ENCODE assay signal across 24 cellular contexts in genomic region chr5:5341531-5342292, GRCh38.
DNase-seq lines count a peak whose midpoint lies in the region; ATAC-seq, FAIRE-seq and TF ChIP-seq lines count a peak whose summit lies in the region.
"Had no signal": no experiment of that assay in that cellular context is flagged by ENCODE, and none has a peak within 500 bp of the region (broad histone marks: within the 10 kb centered on the region; RNA-seq: fewer than 3 reads in every experiment).

No MANE protein-coding gene starts in this region.

- no peak overlapping the region for H2AK5ac ChIP-seq in H9 (ENCODE audit: insufficient read length, low read length)

- H3K4me3 Mint-ChIP-seq in H9 (no peak overlapping the region), astrocyte (ENCODE audit: unreplicated experiment) (no peak overlapping the region), glutamatergic neuron (ENCODE audit: unreplicated experiment) (peak overlapping the region; percentile 79)
- no peak overlapping the region for H3K4me3 Mint-ChIP-seq in activated T-cell treated with anti-CD3 and anti-CD28 coated beads, Interleukin-2, amount 50 U/mL, for 72 hours
- H3K4me3 Mint-ChIP-seq: activated naive CD8-positive, alpha-beta T cell treated with anti-CD3 and anti-CD28 coated beads, Interleukin-2, amount 10 ng/mL, durations not matched to agents 7 days and 5 days; memory B cell; neural crest cell had no signal

- H4K20me1 ChIP-seq in H9 (ENCODE audit: control insufficient read depth, insufficient read depth, insufficient read length) (no peaks in the 10 kb centered on the region), astrocyte (ENCODE audit: insufficient read depth, low read length) (no peaks in the 10 kb centered on the region)
- H4K20me1 ChIP-seq: BLaER1 treated with 17β-estradiol and CSF1 and Interleukin-3, amounts not matched to agents 10 nM and 100 nM had no signal

- no peak overlapping the region; the same call in 1 of the 2 replicates for H3K14ac ChIP-seq in H9 (ENCODE audit: insufficient read depth, low read length)

- H3K27ac Mint-ChIP-seq in H9 (peak overlapping the region in 2 of 3 experiments; percentile 36 to 66; a peak in 2 of 7 replicates), astrocyte (ENCODE audit: unreplicated experiment) (peak overlapping the region; percentile 29), glutamatergic neuron (ENCODE audit: unreplicated experiment) (peak overlapping the region; percentile 89)
- no peak overlapping the region for H3K27ac Mint-ChIP-seq in activated T-cell treated with anti-CD3 and anti-CD28 coated beads, Interleukin-2, amount 50 U/mL, for 72 hours
- H3K27ac Mint-ChIP-seq: activated naive CD8-positive, alpha-beta T cell treated with anti-CD3 and anti-CD28 coated beads, Interleukin-2, amount 10 ng/mL, durations not matched to agents 7 days and 5 days; memory B cell had no signal

- H3K4me3 ChIP-seq in astrocyte (ENCODE audit: insufficient read depth, low read depth, low read length) (no peak overlapping the region), tibial artery (no peak overlapping the region)
- H3K4me3 ChIP-seq: BLaER1 treated with 17β-estradiol and CSF1 and Interleukin-3, amounts not matched to agents 10 nM and 100 nM; right atrium auricular region had no signal

- H4K91ac ChIP-seq in H9 (ENCODE audit: insufficient read length, low read depth, low read length) = no peak overlapping the region

- H3K9ac ChIP-seq in H9 (ENCODE audit: extremely low read depth, insufficient read length, low read length) = no peak overlapping the region
- no peak overlapping the region for H3K9ac ChIP-seq in astrocyte (ENCODE audit: low read length)
- H3K9ac ChIP-seq: BLaER1 treated with 17β-estradiol and CSF1 and Interleukin-3, amounts not matched to agents 10 nM and 100 nM had no signal

- no peak for ATAC-seq in GM21526 (IDR thresholded peaks at IDR 0.05; ENCODE audit: low FRiP score, unreplicated experiment)
- ATAC-seq in activated T-cell treated with anti-CD3 and anti-CD28 coated beads, Interleukin-2, amount 50 U/mL, for 72 hours (replicated peaks in 1 of 2) = no peak
- ATAC-seq: SK-N-SH treated with all-trans-retinoic acid at 6 μM for 48 hours had no signal

- no peak overlapping the region for H4K8ac ChIP-seq in H9 (replicated peaks; ENCODE audit: insufficient read length, low read depth, low read length)

- TF ChIP-seq CTCF in H9 (conservative IDR thresholded peaks at IDR 0.05) (no peak), astrocyte (IDR thresholded peaks at IDR 0.05; ENCODE audit: insufficient read depth, low read depth, low read length) (no peak), glutamatergic neuron (IDR thresholded peaks at IDR 0.05; ENCODE audit: partially characterized antibody, unreplicated experiment) (no peak), tibial artery (IDR thresholded peaks at IDR 0.05) (no peak)

- H3K23ac ChIP-seq in H9 (ENCODE audit: insufficient read length, low read depth, low read length) = no peak overlapping the region

- no peak overlapping the region for H2BK20ac ChIP-seq in H9 (ENCODE audit: low read depth, low read length, poor library complexity, severe bottlenecking)

- intact Hi-C loops in tibial artery (cut with DNase I; ENCODE audit: low total_unique reads) = no loop called here

- no peaks in the 10 kb centered on the region for H3K79me1 ChIP-seq in H9 (ENCODE audit: insufficient read depth, low read depth, low read length, poor library complexity, severe bottlenecking)

- no peak overlapping the region for H3K27ac ChIP-seq in H9 (ENCODE audit: insufficient read length, low read depth, low read length)
- H3K27ac ChIP-seq in astrocyte (ENCODE audit: low read depth, low read length) = peak overlapping the region; percentile 91
- peak overlapping the region; percentile 49 to 85 for H3K27ac ChIP-seq in tibial artery
- H3K27ac ChIP-seq: BLaER1 treated with 17β-estradiol and CSF1 and Interleukin-3, amounts not matched to agents 10 nM and 100 nM had no signal

- H3K4me1 ChIP-seq in H9 (ENCODE audit: insufficient read depth, low read length) = peaks cover 8% of the 10 kb centered on the region; the same call in 1 of the 2 replicates
- peaks cover 44% of the 10 kb centered on the region for H3K4me1 ChIP-seq in astrocyte (ENCODE audit: insufficient read depth, low read length)
- peaks cover 3 to 23% (median 12%) of the 10 kb centered on the region in 4 donors for H3K4me1 ChIP-seq in tibial artery

- H3K79me2 ChIP-seq in H9 (ENCODE audit: insufficient read depth, low read length) = no peaks in the 10 kb centered on the region
- H3K79me2 ChIP-seq in astrocyte (ENCODE audit: insufficient read depth, low read length) = no peaks in the 10 kb centered on the region

- H3K9me3 ChIP-seq in H9 (ENCODE audit: control insufficient read depth, low read depth, low read length) (no peaks in the 10 kb centered on the region), astrocyte (ENCODE audit: insufficient read depth, low read depth, low read length) (no peaks in the 10 kb centered on the region), tibial artery (no peaks in the 10 kb centered on the region)
- H3K9me3 ChIP-seq: right atrium auricular region had no signal

- no peak for DNase-seq in H9
- peak; percentile 58 for DNase-seq in astrocyte (ENCODE audit: low read depth)
- no peak for DNase-seq in glutamatergic neuron
- no peak for DNase-seq in tibial artery
- DNase-seq in DMS114 treated with DMSO at 0.1 percent for 48 hours (lab: John Stamatoyannopoulos, UW; ENCODE audit: unreplicated experiment) = no peak
- no peak for DNase-seq in activated T-cell treated with anti-CD3 and anti-CD28 coated beads, Interleukin-2, amount 50 U/mL, for 72 hours
- DNase-seq: activated naive CD8-positive, alpha-beta T cell treated with anti-CD3 and anti-CD28 coated beads, Interleukin-2, amount 10 ng/mL, durations not matched to agents 7 days and 5 days; activated T-cell treated with anti-CD3 and anti-CD28 coated beads, Interleukin-2, amount 50 U/mL, for 48 hours; central memory CD4-positive, alpha-beta T cell; NCI-H1092; NCI-H2107; NCI-H69; OCI-M1; stimulated activated CD4-positive, alpha-beta T cell treated with anti-CD3 and anti-CD28 coated beads, Interleukin-2, amount 100 ng/mL, for 24 hours had no signal

- no peaks in the 10 kb centered on the region; a peak in 1 of 5 replicates for H3K9me3 Mint-ChIP-seq in H9
- H3K9me3 Mint-ChIP-seq in astrocyte (ENCODE audit: unreplicated experiment) = peaks cover 1% of the 10 kb centered on the region
- peaks cover 17% of the 10 kb centered on the region for H3K9me3 Mint-ChIP-seq in glutamatergic neuron (ENCODE audit: unreplicated experiment)
- peaks cover 0 to 3% of the 10 kb centered on the region in 2 donors for H3K9me3 Mint-ChIP-seq in activated T-cell treated with anti-CD3 and anti-CD28 coated beads, Interleukin-2, amount 50 U/mL, for 72 hours
- H3K9me3 Mint-ChIP-seq: activated naive CD8-positive, alpha-beta T cell treated with anti-CD3 and anti-CD28 coated beads, Interleukin-2, amount 10 ng/mL, durations not matched to agents 7 days and 5 days; memory B cell; neural crest cell had no signal

- H3K56ac ChIP-seq in H9 (ENCODE audit: insufficient read length, low read depth, low read length) = no peak overlapping the region

- FAIRE-seq in astrocyte (lab: Jason Lieb, UNC) = no peak
- FAIRE-seq: GM18507, GM19239, islet of Langerhans, TTC549 had no signal

- H3K36me3 ChIP-seq in astrocyte (ENCODE audit: insufficient read depth, low read length) = no peaks in the 10 kb centered on the region
- no peaks in the 10 kb centered on the region for H3K36me3 ChIP-seq in tibial artery
- H3K36me3 ChIP-seq: BLaER1 treated with 17β-estradiol and CSF1 and Interleukin-3, amounts not matched to agents 10 nM and 100 nM; right atrium auricular region had no signal

- no peak overlapping the region for H2BK15ac ChIP-seq in H9 (ENCODE audit: low read depth, low read length)

- H3K27me3 ChIP-seq in H9 (ENCODE audit: insufficient read depth, low read length) (no peaks in the 10 kb centered on the region), astrocyte (ENCODE audit: insufficient read depth, low read length) (no peaks in the 10 kb centered on the region), tibial artery (no peaks in the 10 kb centered on the region)
- H3K27me3 ChIP-seq: BLaER1 treated with 17β-estradiol and CSF1 and Interleukin-3, amounts not matched to agents 10 nM and 100 nM; right atrium auricular region had no signal

- WGBS in H9 (ENCODE audit: extremely low coverage, insufficient read length, low lambda C conversion rate) = no CpG with 5 or more reads among the region's 10 CpGs

- no peak overlapping the region for H2BK120ac ChIP-seq in H9 (ENCODE audit: low read depth, low read length, poor library complexity, severe bottlenecking)

- H2AFZ ChIP-seq in H9 (ENCODE audit: low read length) (no peak overlapping the region), astrocyte (ENCODE audit: low read depth, low read length) (no peak overlapping the region)

- no peak overlapping the region for H3T11ph ChIP-seq in H9 (ENCODE audit: low read length)

- H3K27me3 Mint-ChIP-seq in H9 (ENCODE audit: low read depth) = no peaks in the 10 kb centered on the region
- H3K27me3 Mint-ChIP-seq in astrocyte (ENCODE audit: low read depth, unreplicated experiment) = no peaks in the 10 kb centered on the region
- peaks cover 8% of the 10 kb centered on the region for H3K27me3 Mint-ChIP-seq in glutamatergic neuron (ENCODE audit: unreplicated experiment)
- H3K27me3 Mint-ChIP-seq in activated T-cell treated with anti-CD3 and anti-CD28 coated beads, Interleukin-2, amount 50 U/mL, for 72 hours (ENCODE audit: low read depth) = peaks cover 7% of the 10 kb centered on the region

- H3K4me1 Mint-ChIP-seq in H9 (peaks cover 27 to 31% of the 10 kb centered on the region in 2 experiments), astrocyte (ENCODE audit: low read depth, unreplicated experiment) (peaks cover 34% of the 10 kb centered on the region), glutamatergic neuron (ENCODE audit: low read depth, unreplicated experiment) (peaks cover 50% of the 10 kb centered on the region)
- no peaks in the 10 kb centered on the region for H3K4me1 Mint-ChIP-seq in activated T-cell treated with anti-CD3 and anti-CD28 coated beads, Interleukin-2, amount 50 U/mL, for 72 hours (ENCODE audit: low read depth)
- H3K4me1 Mint-ChIP-seq: activated naive CD8-positive, alpha-beta T cell treated with anti-CD3 and anti-CD28 coated beads, Interleukin-2, amount 10 ng/mL, durations not matched to agents 7 days and 5 days; memory B cell had no signal

- no peaks in the 10 kb centered on the region for H3K36me3 Mint-ChIP-seq in H9 (ENCODE audit: insufficient read depth in 1 of 3, low read depth in 3 of 3)
- no peaks in the 10 kb centered on the region for H3K36me3 Mint-ChIP-seq in astrocyte (ENCODE audit: low read depth, unreplicated experiment)
- H3K36me3 Mint-ChIP-seq in glutamatergic neuron (ENCODE audit: unreplicated experiment) = no peaks in the 10 kb centered on the region
- peaks cover 0 to 2% of the 10 kb centered on the region in 2 donors for H3K36me3 Mint-ChIP-seq in activated T-cell treated with anti-CD3 and anti-CD28 coated beads, Interleukin-2, amount 50 U/mL, for 72 hours (ENCODE audit: insufficient read depth in 2 of 2)
- H3K36me3 Mint-ChIP-seq: activated naive CD8-positive, alpha-beta T cell treated with anti-CD3 and anti-CD28 coated beads, Interleukin-2, amount 10 ng/mL, durations not matched to agents 7 days and 5 days; memory B cell had no signal

- no peak overlapping the region for H3K4me2 ChIP-seq in H9 (ENCODE audit: insufficient read depth, insufficient read length, low read length)
- no peak overlapping the region for H3K4me2 ChIP-seq in astrocyte (ENCODE audit: low read length)

- no peak overlapping the region for H4K5ac ChIP-seq in H9 (ENCODE audit: insufficient read length, low read depth, low read length)

- no peak overlapping the region; the same call in 1 of the 2 replicates for H3K4ac ChIP-seq in H9 (ENCODE audit: low read depth, low read length)

- no peak overlapping the region for H3K18ac ChIP-seq in H9 (ENCODE audit: insufficient read length, low read depth, low read length)

- H2BK5ac ChIP-seq in H9 (ENCODE audit: insufficient read length, low read length) = no peak overlapping the region

- H2BK12ac ChIP-seq in H9 (ENCODE audit: insufficient read length, low read depth, low read length) = no peak overlapping the region

- H3K23me2 ChIP-seq in H9 (ENCODE audit: insufficient read length, low read depth, low read length, poor library complexity, severe bottlenecking) = no peaks in the 10 kb centered on the region
